1 cellular context compared by ENCODE assay signal in genomic region chr5:55176176-55176818, GRCh38.
TF ChIP-seq lines count a peak whose summit lies in the region.

No MANE protein-coding gene starts in this region.

TF ChIP-seq in H1, 55 proteins besides CTCF, POLR2A, EP300 and RAD21:
- TF ChIP-seq RFX5 (IDR thresholded peaks at IDR 0.05; ENCODE audit: borderline replicate concordance, low read depth, low read length), result no peak
- TF ChIP-seq SP2 (IDR thresholded peaks at IDR 0.05; ENCODE audit: low read length), result no peak
- TF ChIP-seq EZH2 (IDR thresholded peaks at IDR 0.05; ENCODE audit: low read depth, low read length, severe bottlenecking), result peak; percentile 70
- no peak for TF ChIP-seq SP4 (IDR thresholded peaks at IDR 0.05; ENCODE audit: low read length)
- TF ChIP-seq NRF1 (IDR thresholded peaks at IDR 0.05; ENCODE audit: low read depth, low read length), result peak; percentile 15; the same call in 1 of the 2 replicates
- 0 out of 2 replicates have a peak, but pooled peaks have one; percentile 13 for TF ChIP-seq BACH1 (IDR thresholded peaks at IDR 0.05; ENCODE audit: low read length)
- no peak for TF ChIP-seq KDM1A (IDR thresholded peaks at IDR 0.05; ENCODE audit: borderline replicate concordance, low read length)
- no peak for TF ChIP-seq CEBPB (IDR thresholded peaks at IDR 0.05; ENCODE audit: low read depth, low read length)
- no peak for TF ChIP-seq TCF12 (IDR thresholded peaks at IDR 0.05; ENCODE audit: low read depth, low read length)
- no peak for TF ChIP-seq USF2 (IDR thresholded peaks at IDR 0.05; ENCODE audit: low read length)
- TF ChIP-seq CHD7 (IDR thresholded peaks at IDR 0.05; ENCODE audit: insufficient replicate concordance, low read length), result no peak
- TF ChIP-seq CTBP2 (IDR thresholded peaks at IDR 0.05; ENCODE audit: borderline replicate concordance, insufficient read depth, insufficient read length, low read length), result peak; percentile 88
- no peak for TF ChIP-seq HDAC6 (IDR thresholded peaks at IDR 0.05; ENCODE audit: low read depth, low read length)
- no peak for TF ChIP-seq RXRA (IDR thresholded peaks at IDR 0.05; ENCODE audit: insufficient read depth, low read depth, low read length)
- peak; percentile 78 for TF ChIP-seq MAX (IDR thresholded peaks at IDR 0.05)
- peak; percentile 80 for TF ChIP-seq RNF2 (IDR thresholded peaks at IDR 0.05; ENCODE audit: borderline replicate concordance, low read depth, low read length, missing control alignments, poor library complexity, severe bottlenecking)
- TF ChIP-seq JUND (IDR thresholded peaks at IDR 0.05; ENCODE audit: low read length), result no peak
- peak; percentile 88 for TF ChIP-seq ASH2L (IDR thresholded peaks at IDR 0.05; ENCODE audit: low read length)
- TF ChIP-seq SUZ12 (IDR thresholded peaks at IDR 0.05; ENCODE audit: low read length), result peak; percentile 82
- TF ChIP-seq TAF1 (IDR thresholded peaks at IDR 0.05; ENCODE audit: low read depth, low read length), result no peak
- TF ChIP-seq E2F6 (IDR thresholded peaks at IDR 0.05), result peak; percentile 78
- 0 out of 2 replicates have a peak, but pooled peaks have one; percentile 15 for TF ChIP-seq YY1 (IDR thresholded peaks at IDR 0.05; ENCODE audit: low read depth, low read length)
- no peak for TF ChIP-seq PHF8 (conservative IDR thresholded peaks at IDR 0.05; ENCODE audit: low read depth, low read length)
- no peak for TF ChIP-seq POU5F1 (IDR thresholded peaks at IDR 0.05; ENCODE audit: low read depth, low read length)
- TF ChIP-seq EGR1 (IDR thresholded peaks at IDR 0.05; ENCODE audit: borderline replicate concordance, low read depth, low read length), result no peak
- TF ChIP-seq HDAC2 (IDR thresholded peaks at IDR 0.05; ENCODE audit: borderline replicate concordance in 1 of 2, low read depth in 2 of 2, low read length in 2 of 2), result no peak
- TF ChIP-seq BCL11A (IDR thresholded peaks at IDR 0.05; ENCODE audit: low read depth in 2 of 2, low read length in 2 of 2), result no peak
- TF ChIP-seq TBP (IDR thresholded peaks at IDR 0.05; ENCODE audit: low read depth, low read length), result 0 out of 2 replicates have a peak, but pooled peaks have one; percentile 9
- no peak for TF ChIP-seq ATF2 (IDR thresholded peaks at IDR 0.05; ENCODE audit: low read length)
- TF ChIP-seq KDM4A (IDR thresholded peaks at IDR 0.05; ENCODE audit: low read depth, low read length, severe bottlenecking), result peak; percentile 72
- TF ChIP-seq RBBP5 (IDR thresholded peaks at IDR 0.05; ENCODE audit: borderline replicate concordance, low read depth, low read length), result peak; percentile 49; the same call in 1 of the 2 replicates
